ENCODE assay signal across 22 cellular contexts in genomic region chr5:133410335-133410828, GRCh38.
"Had no signal": no experiment of that assay in that cellular context is flagged by ENCODE, and none has a peak within 500 bp of the region (broad histone marks: within the 10 kb centered on the region; RNA-seq: fewer than 3 reads in every experiment).

No MANE protein-coding gene starts in this region.

- H3K4me3 ChIP-seq: esophagus muscularis mucosa, heart left ventricle, psoas muscle, sigmoid colon, suprapubic skin, tibial nerve had no signal

- DNase-seq: activated CD4-positive, alpha-beta T cell treated with anti-CD3 and anti-CD28 coated beads for 36 hours; activated CD4-positive, CD25-positive, alpha-beta regulatory T cell; activated CD8-positive, alpha-beta T cell treated with anti-CD3 and anti-CD28 coated beads, Interleukin-2, amount 10 ng/mL, durations not matched to agents 7 days and 5 days; activated gamma-delta T cell; activated naive CD4-positive, alpha-beta T cell treated with anti-CD3 and anti-CD28 coated beads, Interleukin-2, amount 10 ng/mL, durations not matched to agents 7 days and 5 days; activated T-cell treated with anti-CD3 and anti-CD28 coated beads, Interleukin-2, amount 50 U/mL, for 24 hours; amniotic stem cell; brain microvascular endothelial cell; cortex of kidney; foreskin keratinocyte; immature natural killer cell; naive B cell; occipital lobe; psoas muscle; sigmoid colon; small intestine; stimulated activated naive CD4-positive, alpha-beta T cell had no signal

- ATAC-seq: activated CD4-positive, alpha-beta T cell treated with anti-CD3 and anti-CD28 coated beads for 36 hours; activated CD8-positive, alpha-beta T cell treated with anti-CD3 and anti-CD28 coated beads, Interleukin-2, amount 10 ng/mL, durations not matched to agents 7 days and 5 days; foreskin keratinocyte; heart left ventricle; psoas muscle had no signal

- H3K27ac ChIP-seq: brain microvascular endothelial cell, esophagus muscularis mucosa, foreskin keratinocyte, heart left ventricle, parathyroid adenoma, psoas muscle, sigmoid colon, suprapubic skin, tibial nerve had no signal
